9 cellular contexts compared by ENCODE assay signal in genomic region chr9:34578241-34579096, GRCh38. TPM values are rescaled to one million over a fixed set of nuclear protein-coding genes. Genes with fewer than 3 reads are reported as not detected.
DNase-seq lines count a peak whose midpoint lies in the region; ATAC-seq, FAIRE-seq and TF ChIP-seq lines count a peak whose summit lies in the region.
"Had no signal": no experiment of that assay in that cellular context is flagged by ENCODE, and none has a peak within 500 bp of the region (broad histone marks: within the 10 kb centered on the region; RNA-seq: fewer than 3 reads in every experiment).

No MANE protein-coding gene starts in this region.

- no peak for DNase-seq in activated T-cell treated with anti-CD3 and anti-CD28 coated beads, Interleukin-2, amount 50 U/mL, for 4 hours
- DNase-seq in activated T-cell treated with anti-CD3 and anti-CD28 coated beads for 4 hours (no peak), bronchial epithelial cell (ENCODE audit: low read depth) (peak; percentile 41), left kidney (ENCODE audit: low read depth, low spot score) (peak; percentile 90), upper lobe of left lung (peak in 1 of 2 donors; percentile 75), cortex of kidney (lab: John Stamatoyannopoulos, UW) (no peak)
- DNase-seq: T-cell had no signal

- no peaks in the 10 kb centered on the region for H3K9me3 ChIP-seq in upper lobe of left lung

- H3K4me1 ChIP-seq in upper lobe of left lung, result peaks cover 9 to 21% (median 11%) of the 10 kb centered on the region in 4 donors

- peaks cover 74% of the 10 kb centered on the region for H3K27me3 Mint-ChIP-seq in activated T-cell treated with anti-CD3 and anti-CD28 coated beads, Interleukin-2, amount 50 U/mL, for 4 hours (ENCODE audit: low read depth)

- 12 to 22% methylated on average over 17 to 26 of the region's 28 CpGs for WGBS in upper lobe of left lung, 2 donors

- H3K36me3 ChIP-seq in bronchial epithelial cell (ENCODE audit: control insufficient read depth, insufficient read depth, low read length) (no peaks in the 10 kb centered on the region), upper lobe of left lung (no peaks in the 10 kb centered on the region)

- no peaks in the 10 kb centered on the region for H3K36me3 Mint-ChIP-seq in activated T-cell treated with anti-CD3 and anti-CD28 coated beads, Interleukin-2, amount 50 U/mL, for 4 hours (ENCODE audit: insufficient read depth)
- H3K36me3 Mint-ChIP-seq: T-cell had no signal

- TF ChIP-seq CTCF in bronchial epithelial cell (IDR thresholded peaks at IDR 0.05; ENCODE audit: insufficient read depth, low read length, severe bottlenecking) (no peak), upper lobe of left lung (IDR thresholded peaks at IDR 0.05) (no peak)

- H3K27me3 ChIP-seq in bronchial epithelial cell (ENCODE audit: control insufficient read depth, insufficient read depth, low read length) (peaks cover 47% of the 10 kb centered on the region), upper lobe of left lung (peaks cover 0 to 27% (median 15%) of the 10 kb centered on the region in 4 donors)

- peaks cover 6% of the 10 kb centered on the region for H3K4me1 Mint-ChIP-seq in activated T-cell treated with anti-CD3 and anti-CD28 coated beads, Interleukin-2, amount 50 U/mL, for 4 hours (ENCODE audit: low read depth)

- peak overlapping the region; percentile 50 for H3K4me3 Mint-ChIP-seq in activated T-cell treated with anti-CD3 and anti-CD28 coated beads, Interleukin-2, amount 50 U/mL, for 4 hours

- no peak overlapping the region for H3K27ac ChIP-seq in upper lobe of left lung

- H3K4me3 ChIP-seq in bronchial epithelial cell (ENCODE audit: low read depth, low read length), result no peak overlapping the region
- peak overlapping the region in 3 of 4 donors; percentile 24 to 31 (median 29) for H3K4me3 ChIP-seq in upper lobe of left lung

- no peak for FAIRE-seq in bronchial epithelial cell (lab: Jason Lieb, UNC)

- ATAC-seq in activated T-cell treated with anti-CD3 and anti-CD28 coated beads, Interleukin-2, amount 50 U/mL, for 4 hours, result peak; percentile 65 to 70
- peak in 1 of 2 donors; percentile 55 for ATAC-seq in upper lobe of left lung (ENCODE audit: low FRiP score in 2 of 2)
- ATAC-seq in GM21360 (IDR thresholded peaks at IDR 0.05; ENCODE audit: unreplicated experiment), result no peak
- no peak for ATAC-seq in HG02571 (IDR thresholded peaks at IDR 0.05; ENCODE audit: unreplicated experiment)

- no peak for TF ChIP-seq EP300 in upper lobe of left lung (IDR thresholded peaks at IDR 0.05)

- no peaks in the 10 kb centered on the region for H3K9me3 Mint-ChIP-seq in activated T-cell treated with anti-CD3 and anti-CD28 coated beads, Interleukin-2, amount 50 U/mL, for 4 hours
- H3K9me3 Mint-ChIP-seq: T-cell had no signal

- no peak for TF ChIP-seq POLR2A in upper lobe of left lung (IDR thresholded peaks at IDR 0.05)

RNA-seq across cellular contexts. Expression of gene CNTFR, which starts 11.1 kb away (rescaled TPM):
- total RNA-seq in activated T-cell treated with anti-CD3 and anti-CD28 coated beads, Interleukin-2, amount 50 U/mL, for 4 hours, result under 1 TPM in 1 of 3 donors, not detected in 2; 0.18 TPM
- total RNA-seq in bronchial epithelial cell, result not detected in 2 replicates
- 1 to 10 TPM in 2 of 6 donors, under 1 TPM in 3, not detected in 1; 0.30 to 3.3 (median 0.69) TPM for total RNA-seq in upper lobe of left lung
- total RNA-seq: T-cell had no signal

RNA-seq across cellular contexts. Expression of gene RPP25L, which starts 33.4 kb away (rescaled TPM):
- total RNA-seq in activated T-cell treated with anti-CD3 and anti-CD28 coated beads, Interleukin-2, amount 50 U/mL, for 4 hours, result 10 to 100 TPM; 26.6 to 30.2 (median 29.9) TPM
- total RNA-seq in bronchial epithelial cell (45.8 and 49.3 TPM in 2 replicates), upper lobe of left lung (10 to 100 TPM; 16.5 to 27.0 (median 21.7) TPM)

RNA-seq across cellular contexts. Expression of gene DCTN3, which starts 41.8 kb away (rescaled TPM):
- 10 to 100 TPM; 58.8 to 69.2 (median 64.2) TPM for total RNA-seq in activated T-cell treated with anti-CD3 and anti-CD28 coated beads, Interleukin-2, amount 50 U/mL, for 4 hours
- total RNA-seq in bronchial epithelial cell (57.1 and 73.4 TPM in 2 replicates), upper lobe of left lung (10 to 100 TPM; 26.2 to 92.6 (median 68.1) TPM)

RNA-seq across cellular contexts. Expression of gene ARID3C, which starts 50.4 kb away (rescaled TPM):
- not detected for total RNA-seq in activated T-cell treated with anti-CD3 and anti-CD28 coated beads, Interleukin-2, amount 50 U/mL, for 4 hours
- total RNA-seq in bronchial epithelial cell (0.26 TPM in 1 of 2 replicates, not detected in the other), upper lobe of left lung (not detected)

RNA-seq across cellular contexts. Expression of gene ENHO, which starts 55.7 kb away (rescaled TPM):
- not detected for total RNA-seq in activated T-cell treated with anti-CD3 and anti-CD28 coated beads, Interleukin-2, amount 50 U/mL, for 4 hours
- total RNA-seq in bronchial epithelial cell, result 0.13 TPM in 1 of 2 replicates, not detected in the other
- total RNA-seq in upper lobe of left lung, result 1 to 10 TPM in 1 of 6 donors, under 1 TPM in 2, not detected in 3; 0.40 to 1.4 (median 0.71) TPM

Comparison
In these comparisons a context has a peak if more than half of its experiments do, and no peak if none do; other contexts are left out.
1. ATAC-seq: peak in activated T-cell treated with anti-CD3 and anti-CD28 coated beads, Interleukin-2, amount 50 U/mL, for 4 hours (2 of 2); none in GM21360 (single experiment) and HG02571 (single experiment).
2. DNase-seq: peak in bronchial epithelial cell (single experiment) and left kidney (single experiment); none in activated T-cell treated with anti-CD3 and anti-CD28 coated beads, Interleukin-2, amount 50 U/mL, for 4 hours (single experiment), activated T-cell treated with anti-CD3 and anti-CD28 coated beads for 4 hours (single experiment) and cortex of kidney (single experiment).